ENCODE assay signal across 24 cellular contexts in the genomic region with DNA sequence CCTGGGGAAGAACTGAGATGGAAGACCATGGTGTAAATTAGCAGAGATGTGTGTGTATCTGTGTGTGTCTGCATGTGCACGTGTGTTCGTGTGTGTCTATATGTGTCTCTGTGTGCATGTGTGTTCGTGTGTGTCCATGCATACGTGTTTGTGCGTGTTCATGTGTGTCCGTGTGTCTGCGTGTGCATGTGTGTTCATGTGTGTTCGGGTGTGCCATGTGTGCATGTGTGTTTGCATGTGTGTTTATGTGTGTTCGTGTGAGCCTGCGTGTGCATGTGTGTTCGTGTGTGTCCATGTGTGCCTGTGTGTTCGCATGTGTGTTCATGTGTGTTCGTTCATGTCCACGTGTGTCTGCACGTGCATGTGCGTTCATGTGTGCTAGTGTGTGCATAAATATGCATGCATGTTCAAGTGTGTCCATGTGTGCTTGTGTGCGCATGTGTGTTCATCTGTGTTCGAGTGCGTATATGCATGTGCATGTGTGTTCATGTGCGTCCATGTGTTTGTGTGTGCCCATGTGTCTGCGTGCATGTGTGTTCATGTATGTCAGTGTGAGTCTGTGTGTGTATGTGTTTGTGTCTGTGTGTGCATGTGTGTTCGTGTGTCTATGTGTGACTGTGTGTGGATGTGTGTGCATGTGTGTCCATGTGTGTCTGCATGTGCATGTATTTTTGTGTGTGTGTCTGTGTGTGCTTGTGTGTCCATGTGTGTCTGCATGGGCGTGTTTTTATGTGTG. TPM values are rescaled to one million over a fixed set of nuclear protein-coding genes. Genes with fewer than 3 reads are reported as not detected.
A peak's percentile ranks its signal among the peaks of the same experiment; 100 is the strongest.
DNase-seq lines count a peak whose midpoint lies in the region; ATAC-seq, FAIRE-seq and TF ChIP-seq lines count a peak whose summit lies in the region.
"Had no signal": no experiment of that assay in that cellular context is flagged by ENCODE, and none has a peak within 500 bp of the region (broad histone marks: within the 10 kb centered on the region; RNA-seq: fewer than 3 reads in every experiment).

No MANE protein-coding gene starts in this region.

- intact Hi-C loops in sigmoid colon (cut with DNase I): no loop called here
- intact Hi-C loops in naive thymus-derived CD4-positive, alpha-beta T cell (cut with micrococcal nuclease): no loop called here

- no peak overlapping the region for H2AFZ ChIP-seq in keratinocyte (ENCODE audit: control insufficient read depth, low read length)

- H4K20me1 ChIP-seq in keratinocyte (ENCODE audit: control insufficient read depth, extremely low read depth, insufficient read depth, low read length): no peaks in the 10 kb centered on the region

- no peaks in the 10 kb centered on the region for H3K9me3 Mint-ChIP-seq in WTC11
- H3K9me3 Mint-ChIP-seq in naive thymus-derived CD4-positive, alpha-beta T cell: no peaks in the 10 kb centered on the region
- peaks cover 5% of the 10 kb centered on the region for H3K9me3 Mint-ChIP-seq in osteocyte (ENCODE audit: unreplicated experiment)
- H3K9me3 Mint-ChIP-seq: CD8-positive, alpha-beta memory T cell had no signal

- no peak for DNase-seq in GM12891 (ENCODE audit: insufficient read length, low spot score)
- no peak for DNase-seq in WTC11 (ENCODE audit: low spot score)
- DNase-seq in keratinocyte (ENCODE audit: low read depth, low spot score): no peak
- peak; percentile 18 for DNase-seq in sigmoid colon
- no peak for DNase-seq in GM19240 (ENCODE audit: insufficient read length, low spot score)
- DNase-seq in naive thymus-derived CD4-positive, alpha-beta T cell: no peak
- DNase-seq in osteocyte (ENCODE audit: extremely low spot score, unreplicated experiment): no peak
- DNase-seq: Calu3; CD8-positive, alpha-beta memory T cell; EL; GF-D8; KG1; NCI-H1092; NCI-H1436 treated with DMSO at 0.1 percent for 48 hours; NCI-H2029 treated with DMSO at 0.1 percent for 48 hours; NCI-H226; NCI-H510A treated with DMSO at 0.1 percent for 48 hours; NCI-H748 treated with DMSO at 0.1 percent for 48 hours; SIG-M5; SK-N-SH had no signal

- TF ChIP-seq CTCF in WTC11 (IDR thresholded peaks at IDR 0.05): no peak
- TF ChIP-seq CTCF in keratinocyte (optimal IDR thresholded peaks at IDR 0.05 in 1 of 3, IDR thresholded peaks at IDR 0.05 in 1 of 3, conservative IDR thresholded peaks at IDR 0.05 in 1 of 3; ENCODE audit: extremely low read depth in 1 of 3, insufficient read depth in 2 of 3, low read length in 3 of 3): no peak
- no peak for TF ChIP-seq CTCF in sigmoid colon (IDR thresholded peaks at IDR 0.05)
- TF ChIP-seq CTCF in osteocyte (IDR thresholded peaks at IDR 0.05): no peak

- ATAC-seq in WTC11: no peak
- ATAC-seq in naive thymus-derived CD4-positive, alpha-beta T cell: no peak

- H3K9me3 ChIP-seq in keratinocyte (ENCODE audit: control insufficient read depth, low read depth, low read length) (peaks cover 3% of the 10 kb centered on the region), sigmoid colon (no peaks in the 10 kb centered on the region)
- no peaks in the 10 kb centered on the region for H3K9me3 ChIP-seq in naive thymus-derived CD4-positive, alpha-beta T cell (ENCODE audit: control insufficient read depth in 2 of 3, low read length in 3 of 3)
- H3K9me3 ChIP-seq: HAP-1, SK-N-SH had no signal

- no peak overlapping the region for H3K4me3 Mint-ChIP-seq in WTC11
- H3K4me3 Mint-ChIP-seq in naive thymus-derived CD4-positive, alpha-beta T cell: no peak overlapping the region
- H3K4me3 Mint-ChIP-seq in osteocyte (ENCODE audit: unreplicated experiment): no peak overlapping the region
- H3K4me3 Mint-ChIP-seq: CD8-positive, alpha-beta memory T cell had no signal

- no peak overlapping the region for H3K27ac Mint-ChIP-seq in WTC11
- H3K27ac Mint-ChIP-seq in naive thymus-derived CD4-positive, alpha-beta T cell: no peak overlapping the region
- no peak overlapping the region for H3K27ac Mint-ChIP-seq in osteocyte (ENCODE audit: unreplicated experiment)
- H3K27ac Mint-ChIP-seq: CD8-positive, alpha-beta memory T cell had no signal

- WGBS in sigmoid colon, 2 donors: 91 to 97% methylated on average over 23 of the region's 23 CpGs

- CTCF ChIA-PET in WTC11 (lab: Charles Lee): no interaction called here
- CTCF ChIA-PET in naive thymus-derived CD4-positive, alpha-beta T cell (lab: Charles Lee): no interaction called here

- H3K27me3 ChIP-seq in keratinocyte (ENCODE audit: control insufficient read depth, extremely low read depth, insufficient read depth, low read length): no peaks in the 10 kb centered on the region
- peaks cover 0 to 5% (median 0%) of the 10 kb centered on the region in 3 donors for H3K27me3 ChIP-seq in sigmoid colon
- H3K27me3 ChIP-seq in naive thymus-derived CD4-positive, alpha-beta T cell (ENCODE audit: control insufficient read depth in 2 of 2, insufficient read depth in 2 of 2, low read length in 2 of 2): no peaks in the 10 kb centered on the region

- H3K4me3 ChIP-seq in keratinocyte (ENCODE audit: control insufficient read depth in 2 of 3, extremely low read depth in 1 of 3, insufficient read depth in 2 of 3, low read depth in 1 of 3, low read length in 3 of 3) (no peak overlapping the region), sigmoid colon (no peak overlapping the region)
- no peak overlapping the region for H3K4me3 ChIP-seq in naive thymus-derived CD4-positive, alpha-beta T cell (ENCODE audit: low read length)
- H3K4me3 ChIP-seq: HAP-1 had no signal

- no peak for TF ChIP-seq EP300 in sigmoid colon (IDR thresholded peaks at IDR 0.05)

- H3K36me3 Mint-ChIP-seq in WTC11 (no peaks in the 10 kb centered on the region), osteocyte (ENCODE audit: unreplicated experiment) (no peaks in the 10 kb centered on the region)
- H3K36me3 Mint-ChIP-seq in naive thymus-derived CD4-positive, alpha-beta T cell: no peaks in the 10 kb centered on the region
- H3K36me3 Mint-ChIP-seq: CD8-positive, alpha-beta memory T cell had no signal

- no peaks in the 10 kb centered on the region for H3K79me2 ChIP-seq in keratinocyte (ENCODE audit: control insufficient read depth, insufficient read depth, low read length)

- TF ChIP-seq POLR2A in GM12891 (IDR thresholded peaks at IDR 0.05; ENCODE audit: low read depth, low read length): no peak
- no peak for TF ChIP-seq POLR2A in sigmoid colon (IDR thresholded peaks at IDR 0.05)

- no peaks in the 10 kb centered on the region for H3K27me3 Mint-ChIP-seq in WTC11 (ENCODE audit: low read depth)
- no peaks in the 10 kb centered on the region for H3K27me3 Mint-ChIP-seq in naive thymus-derived CD4-positive, alpha-beta T cell
- H3K27me3 Mint-ChIP-seq in osteocyte (ENCODE audit: unreplicated experiment): peaks cover 5% of the 10 kb centered on the region

- dilution Hi-C loops in keratinocyte (cut with MboI; ENCODE audit: extremely low pct_ligation_motif_present, low sequenced_read_pairs): no loop called here

- H3K4me1 ChIP-seq in keratinocyte (ENCODE audit: control insufficient read depth, extremely low read depth, insufficient read depth, low read length) (peaks cover 12% of the 10 kb centered on the region), sigmoid colon (no peaks in the 10 kb centered on the region)
- no peaks in the 10 kb centered on the region for H3K4me1 ChIP-seq in naive thymus-derived CD4-positive, alpha-beta T cell (ENCODE audit: control insufficient read depth in 2 of 2, insufficient read depth in 2 of 2, low read length in 2 of 2)
- H3K4me1 ChIP-seq: HAP-1 had no signal

- no peak overlapping the region for H3K4me2 ChIP-seq in keratinocyte (ENCODE audit: control insufficient read depth, extremely low read depth, insufficient read depth, low read depth, low read length)
- H3K4me2 ChIP-seq: SK-N-SH had no signal

- FAIRE-seq in GM12891 (lab: Jason Lieb, UNC): peak; percentile 86
- peak; percentile 81 for FAIRE-seq in keratinocyte (lab: Jason Lieb, UNC)

- H3K9me1 ChIP-seq in keratinocyte (ENCODE audit: control insufficient read depth, extremely low read depth, insufficient read depth, low read length): no peaks in the 10 kb centered on the region

- H3K36me3 ChIP-seq in keratinocyte (ENCODE audit: control insufficient read depth in 2 of 2, extremely low read depth in 1 of 2, insufficient read depth in 2 of 2, low read length in 2 of 2) (no peaks in the 10 kb centered on the region), sigmoid colon (no peaks in the 10 kb centered on the region)
- H3K36me3 ChIP-seq in naive thymus-derived CD4-positive, alpha-beta T cell (ENCODE audit: control insufficient read depth in 2 of 3, insufficient read depth in 3 of 3, low read length in 3 of 3): no peaks in the 10 kb centered on the region
- H3K36me3 ChIP-seq: HAP-1 had no signal

- no peak overlapping the region for H3K9ac ChIP-seq in keratinocyte (ENCODE audit: control insufficient read depth, extremely low read depth, insufficient read depth, low read length)
- H3K9ac ChIP-seq: SK-N-SH had no signal

- POLR2A ChIA-PET in WTC11 (lab: Charles Lee): no interaction called here
- POLR2A ChIA-PET in naive thymus-derived CD4-positive, alpha-beta T cell (lab: Charles Lee): interaction anchor here (0.5 kb wide), 1 partner anchor 122 kb away, joined by 3 read pairs; no protein-coding TSS in a partner anchor

- 0 out of 2 replicates have a peak, but pooled peaks cover 8% of the 10 kb centered on the region for H3K4me1 Mint-ChIP-seq in WTC11
- H3K4me1 Mint-ChIP-seq in naive thymus-derived CD4-positive, alpha-beta T cell: no peaks in the 10 kb centered on the region
- H3K4me1 Mint-ChIP-seq in osteocyte (ENCODE audit: unreplicated experiment): peaks cover 4% of the 10 kb centered on the region
- H3K4me1 Mint-ChIP-seq: CD8-positive, alpha-beta memory T cell had no signal

- H3K27ac ChIP-seq in keratinocyte (ENCODE audit: control insufficient read depth, insufficient read depth, low read length): no peak overlapping the region
- no peak overlapping the region for H3K27ac ChIP-seq in sigmoid colon
- H3K27ac ChIP-seq in naive thymus-derived CD4-positive, alpha-beta T cell (ENCODE audit: low read depth, low read length): no peak overlapping the region
- H3K27ac ChIP-seq: C4-2B had no signal

RNA-seq across cellular contexts. Expression of a gene that starts 3.1 kb away (rescaled TPM):
- polyA plus RNA-seq in GM12891 (2012; ENCODE audit: low read depth, missing spikeins): not detected
- total RNA-seq in WTC11 (2021) (not detected in 3 replicates), sigmoid colon (not detected), osteocyte (not detected in 2 replicates)
- polyA plus RNA-seq in keratinocyte (not detected in 3 replicates), sigmoid colon (not detected)
- not detected for polyA plus RNA-seq in keratinocyte (2011; ENCODE audit: low read depth)
- not detected in 2 replicates for polyA plus RNA-seq in keratinocyte (2011; cell fraction: cytosol; rRNA removed)
- polyA plus RNA-seq in keratinocyte (2011; cell fraction: nucleus; rRNA removed): not detected in 2 replicates
- 0.34 TPM in 1 of 2 replicates, not detected in the other for polyA plus RNA-seq in keratinocyte (2012; ENCODE audit: low replicate concordance)
- polyA minus RNA-seq in keratinocyte: not detected in 3 replicates
- not detected for polyA minus RNA-seq in keratinocyte (2011; cell fraction: cytosol; rRNA and poly(A)+ RNA removed)
- not detected in 2 replicates for polyA minus RNA-seq in keratinocyte (2011; cell fraction: nucleus; rRNA and poly(A)+ RNA removed)
- not detected for total RNA-seq in naive thymus-derived CD4-positive, alpha-beta T cell
- not detected for polyA plus RNA-seq in naive thymus-derived CD4-positive, alpha-beta T cell
- total RNA-seq: A172; Calu3; CD8-positive, alpha-beta memory T cell had no signal
- polyA plus RNA-seq: AG04450; CD8-positive, alpha-beta memory T cell; SK-N-SH had no signal

RNA-seq across cellular contexts. Expression of a gene that starts 22.5 kb away (rescaled TPM):
- polyA plus RNA-seq in GM12891 (2012; ENCODE audit: low read depth, missing spikeins): 0.44 TPM
- total RNA-seq in WTC11 (2021) (4.5 to 6.6 TPM (median 5.4 TPM) in 3 replicates), sigmoid colon (under 1 TPM in 2 of 4 donors, not detected in 2; 0.28 to 0.36 TPM), osteocyte (0.26 and 0.27 TPM in 2 replicates)
- polyA plus RNA-seq in keratinocyte (0.03 to 0.17 TPM (median 0.13 TPM) in 3 replicates), sigmoid colon (10 to 100 TPM; 10.8 to 13.9 (median 13.6) TPM)
- polyA plus RNA-seq in keratinocyte (2011; ENCODE audit: low read depth): 0.89 TPM
- polyA plus RNA-seq in keratinocyte (2011; cell fraction: cytosol; rRNA removed): 0.08 TPM in 1 of 2 replicates, not detected in the other
- polyA plus RNA-seq in keratinocyte (2011; cell fraction: nucleus; rRNA removed): not detected in 2 replicates
- polyA plus RNA-seq in keratinocyte (2012; ENCODE audit: low replicate concordance): 0.13 and 1.0 TPM in 2 replicates
- polyA minus RNA-seq in keratinocyte: 0.40 TPM in 1 of 3 replicates, not detected in the others
- not detected for polyA minus RNA-seq in keratinocyte (2011; cell fraction: cytosol; rRNA and poly(A)+ RNA removed)
- polyA minus RNA-seq in keratinocyte (2011; cell fraction: nucleus; rRNA and poly(A)+ RNA removed): not detected in 2 replicates
- total RNA-seq in naive thymus-derived CD4-positive, alpha-beta T cell: not detected
- polyA plus RNA-seq in naive thymus-derived CD4-positive, alpha-beta T cell: not detected
- polyA plus RNA-seq: CD8-positive, alpha-beta memory T cell had no signal

RNA-seq across cellular contexts. Expression of a gene that starts 24.5 kb away (rescaled TPM):
- 62.2 TPM for polyA plus RNA-seq in GM12891 (2012; ENCODE audit: low read depth, missing spikeins)
- 17.2 to 23.7 TPM (median 22.3 TPM) in 3 replicates for total RNA-seq in WTC11 (2021)
- 7.5 to 11.2 TPM (median 10.4 TPM) in 3 replicates for polyA plus RNA-seq in keratinocyte
- 56.1 TPM for polyA plus RNA-seq in keratinocyte (2011; ENCODE audit: low read depth)
- polyA plus RNA-seq in keratinocyte (2011; cell fraction: cytosol; rRNA removed): 18.9 and 23.5 TPM in 2 replicates
- 37.2 and 51.5 TPM in 2 replicates for polyA plus RNA-seq in keratinocyte (2011; cell fraction: nucleus; rRNA removed)
- 20.6 and 45.9 TPM in 2 replicates for polyA plus RNA-seq in keratinocyte (2012; ENCODE audit: low replicate concordance)
- 21.8 to 37.0 TPM (median 29.1 TPM) in 3 replicates for polyA minus RNA-seq in keratinocyte
- 11.5 TPM for polyA minus RNA-seq in keratinocyte (2011; cell fraction: cytosol; rRNA and poly(A)+ RNA removed)
- polyA minus RNA-seq in keratinocyte (2011; cell fraction: nucleus; rRNA and poly(A)+ RNA removed): 22.5 and 28.2 TPM in 2 replicates
- total RNA-seq in sigmoid colon: 10 to 100 TPM in 1 of 4 donors, 1 to 10 TPM in 3; 6.4 to 20.8 (median 9.4) TPM
- 10 to 100 TPM in 1 of 3 donors, 1 to 10 TPM in 2; 4.2 to 44.8 (median 4.4) TPM for polyA plus RNA-seq in sigmoid colon
- 100 to 1,000 TPM; 106 to 232 (median 126) TPM for total RNA-seq in naive thymus-derived CD4-positive, alpha-beta T cell
- polyA plus RNA-seq in naive thymus-derived CD4-positive, alpha-beta T cell: 100 to 1,000 TPM in 1 of 2 donors, 10 to 100 TPM in 1; 41.0 to 122 TPM
- total RNA-seq in osteocyte: 0.31 and 0.40 TPM in 2 replicates
- total RNA-seq: Calu3 had no signal
